Comparison of ENCODE assay signal across 16 cellular contexts in the genomic region with DNA sequence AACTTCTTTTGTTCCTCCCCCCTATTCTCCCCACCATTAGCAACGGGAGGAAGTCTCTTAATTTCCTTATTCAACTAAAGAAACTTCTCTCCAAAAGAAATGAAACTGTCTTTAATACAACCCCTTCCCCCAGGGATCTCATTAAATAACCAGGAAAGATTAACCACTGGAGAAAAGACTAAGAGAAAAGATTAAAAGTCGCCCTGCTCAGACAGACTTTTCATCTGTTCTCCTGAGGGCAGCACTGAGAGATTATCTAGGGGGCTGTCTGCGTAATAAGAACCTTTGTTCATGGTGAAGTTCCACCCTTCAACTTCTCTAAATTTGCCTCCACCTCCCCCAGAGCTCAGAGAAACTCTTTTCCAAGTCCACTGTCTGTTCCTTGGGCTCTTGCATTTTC.
"Had no signal": no experiment of that assay in that cellular context is flagged by ENCODE, and none has a peak within 500 bp of the region (broad histone marks: within the 10 kb centered on the region; RNA-seq: fewer than 3 reads in every experiment).

No MANE protein-coding gene starts in this region.

- H3K27ac Mint-ChIP-seq: activated CD4-positive, alpha-beta memory T cell treated with anti-CD3 and anti-CD28 coated beads for 36 hours; activated naive CD8-positive, alpha-beta T cell treated with anti-CD3 and anti-CD28 coated beads for 36 hours; activated T-cell treated with anti-CD3 and anti-CD28 coated beads, Interleukin-2, amount 50 U/mL, for 72 hours; nephron; stimulated activated naive CD8-positive, alpha-beta T cell treated with anti-CD3 and anti-CD28 coated beads, Interleukin-15, amount 100 ng/mL, for 72 hours had no signal

- DNase-seq: activated CD4-positive, alpha-beta memory T cell treated with anti-CD3 and anti-CD28 coated beads for 36 hours; activated CD4-positive, alpha-beta T cell treated with anti-CD3 and anti-CD28 coated beads for 1 hour; activated gamma-delta T cell treated with Interleukin-2 at 50 U/mL for 16 hours; activated naive CD8-positive, alpha-beta T cell treated with anti-CD3 and anti-CD28 coated beads for 36 hours; activated T-cell treated with anti-CD3 and anti-CD28 coated beads, Interleukin-2, amount 50 U/mL, for 72 hours; left colon; mammary epithelial cell; pancreas; stimulated activated CD4-positive, alpha-beta T cell treated with anti-CD3 and anti-CD28 coated beads, Interleukin-15, amount 100 ng/mL, for 24 hours; stimulated activated CD4-positive, alpha-beta T cell treated with anti-CD3 and anti-CD28 coated beads, Interleukin-4, amount 100 ng/mL, for 4 hours; stimulated activated naive CD8-positive, alpha-beta T cell treated with anti-CD3 and anti-CD28 coated beads, Interleukin-15, amount 100 ng/mL, for 72 hours; T-helper 2 cell; testis had no signal

- H3K27me3 Mint-ChIP-seq: activated CD4-positive, alpha-beta memory T cell treated with anti-CD3 and anti-CD28 coated beads for 36 hours; activated naive CD8-positive, alpha-beta T cell treated with anti-CD3 and anti-CD28 coated beads for 36 hours; stimulated activated naive CD8-positive, alpha-beta T cell treated with anti-CD3 and anti-CD28 coated beads, Interleukin-15, amount 100 ng/mL, for 72 hours had no signal

- H3K4me3 Mint-ChIP-seq: activated CD4-positive, alpha-beta memory T cell treated with anti-CD3 and anti-CD28 coated beads for 36 hours; activated naive CD8-positive, alpha-beta T cell treated with anti-CD3 and anti-CD28 coated beads for 36 hours; activated T-cell treated with anti-CD3 and anti-CD28 coated beads, Interleukin-2, amount 50 U/mL, for 72 hours; nephron; stimulated activated naive CD8-positive, alpha-beta T cell treated with anti-CD3 and anti-CD28 coated beads, Interleukin-15, amount 100 ng/mL, for 72 hours had no signal

- H3K4me1 ChIP-seq: breast epithelium, pancreas had no signal

- H3K9me3 Mint-ChIP-seq: activated naive CD8-positive, alpha-beta T cell treated with anti-CD3 and anti-CD28 coated beads for 36 hours had no signal

- H3K4me1 Mint-ChIP-seq: activated naive CD8-positive, alpha-beta T cell treated with anti-CD3 and anti-CD28 coated beads for 36 hours; nephron; stimulated activated naive CD8-positive, alpha-beta T cell treated with anti-CD3 and anti-CD28 coated beads, Interleukin-15, amount 100 ng/mL, for 72 hours had no signal

- H3K27me3 ChIP-seq: breast epithelium, esophagus muscularis mucosa, pancreas, testis had no signal

- H3K36me3 ChIP-seq: breast epithelium, esophagus muscularis mucosa, pancreas had no signal

- H3K36me3 Mint-ChIP-seq: activated CD4-positive, alpha-beta memory T cell treated with anti-CD3 and anti-CD28 coated beads for 36 hours; activated naive CD8-positive, alpha-beta T cell treated with anti-CD3 and anti-CD28 coated beads for 36 hours had no signal

- H3K4me3 ChIP-seq: breast epithelium, esophagus muscularis mucosa, pancreas, testis had no signal

- H3K9me3 ChIP-seq: breast epithelium, esophagus muscularis mucosa, pancreas, testis had no signal

- H3K27ac ChIP-seq: breast epithelium, esophagus muscularis mucosa, pancreas had no signal
